10 cellular contexts compared by ENCODE assay signal in genomic region chr16:70696952-70697600, GRCh38. TPM values are rescaled to one million over a fixed set of nuclear protein-coding genes. Genes with fewer than 3 reads are reported as not detected.
DNase-seq lines count a peak whose midpoint lies in the region; ATAC-seq and TF ChIP-seq lines count a peak whose summit lies in the region.
"Had no signal": no experiment of that assay in that cellular context is flagged by ENCODE, and none has a peak within 500 bp of the region (broad histone marks: within the 10 kb centered on the region; RNA-seq: fewer than 3 reads in every experiment).

No MANE protein-coding gene starts in this region.

- ATAC-seq in activated T-cell treated with anti-CD3 and anti-CD28 coated beads, Interleukin-2, amount 50 U/mL, for 4 hours = peak; percentile 66 to 72
- peak; percentile 76 to 77 for ATAC-seq in lower lobe of right lung

- intact Hi-C loops in lower lobe of right lung (cut with DNase I) = no loop called here
- intact Hi-C loops in activated T-helper 2 cell treated with anti-CD3 and anti-CD28 coated beads, Interferon-gamma antibody, Interleukin-2, Interleukin-4, amounts not matched to agents 10 μg/mL and 5 μg/mL and 100 μg/mL, durations not matched to agents 14 hours and 24 hours and 36 hours (cut with micrococcal nuclease) = no loop called here

- DNase-seq in activated T-cell treated with anti-CD3 and anti-CD28 coated beads, Interleukin-2, amount 50 U/mL, for 4 hours = no peak
- DNase-seq in activated T-cell treated with anti-CD3 and anti-CD28 coated beads for 4 hours = no peak
- peak; percentile 61 for DNase-seq in activated naive CD8-positive, alpha-beta T cell treated with anti-CD3 and anti-CD28 coated beads for 36 hours
- peak; percentile 78 for DNase-seq in lower lobe of right lung
- DNase-seq in tibial nerve (ENCODE audit: low spot score in 2 of 2) = no peak
- DNase-seq in NCI-H1092 treated with DMSO at 0.1 percent for 48 hours (lab: John Stamatoyannopoulos, UW) = no peak
- no peak for DNase-seq in AG08395 (ENCODE audit: low spot score)
- DNase-seq in activated T-helper 2 cell treated with anti-CD3 and anti-CD28 coated beads, Interferon-gamma antibody, Interleukin-2, Interleukin-4, amounts not matched to agents 10 μg/mL and 5 μg/mL and 100 μg/mL, durations not matched to agents 14 hours and 24 hours and 36 hours (ENCODE audit: low spot score) = no peak

- H3K27me3 ChIP-seq in lower lobe of right lung (ENCODE audit: low read depth) (no peaks in the 10 kb centered on the region), tibial nerve (no peaks in the 10 kb centered on the region)

- H3K4me1 ChIP-seq in lower lobe of right lung (peaks cover 80% of the 10 kb centered on the region), tibial nerve (peaks cover 8 to 97% (median 64%) of the 10 kb centered on the region in 4 donors)

- TF ChIP-seq CTCF in lower lobe of right lung (IDR thresholded peaks at IDR 0.05) (no peak), tibial nerve (IDR thresholded peaks at IDR 0.05) (no peak)

- H3K27me3 Mint-ChIP-seq in activated T-cell treated with anti-CD3 and anti-CD28 coated beads, Interleukin-2, amount 50 U/mL, for 4 hours (ENCODE audit: low read depth) = no peaks in the 10 kb centered on the region
- no peaks in the 10 kb centered on the region for H3K27me3 Mint-ChIP-seq in activated naive CD8-positive, alpha-beta T cell treated with anti-CD3 and anti-CD28 coated beads for 36 hours
- no peaks in the 10 kb centered on the region for H3K27me3 Mint-ChIP-seq in activated T-helper 2 cell treated with anti-CD3 and anti-CD28 coated beads, Interferon-gamma antibody, Interleukin-2, Interleukin-4, amounts not matched to agents 10 μg/mL and 5 μg/mL and 100 μg/mL, durations not matched to agents 14 hours and 24 hours and 36 hours (ENCODE audit: low read depth)
- H3K27me3 Mint-ChIP-seq: B cell had no signal

- H3K27ac Mint-ChIP-seq in activated naive CD8-positive, alpha-beta T cell treated with anti-CD3 and anti-CD28 coated beads for 36 hours = peak overlapping the region; percentile 84
- H3K27ac Mint-ChIP-seq in activated T-helper 2 cell treated with anti-CD3 and anti-CD28 coated beads, Interferon-gamma antibody, Interleukin-2, Interleukin-4, amounts not matched to agents 10 μg/mL and 5 μg/mL and 100 μg/mL, durations not matched to agents 14 hours and 24 hours and 36 hours = no peak overlapping the region
- H3K27ac Mint-ChIP-seq: B cell had no signal

- no peak for TF ChIP-seq POLR2A in tibial nerve (IDR thresholded peaks at IDR 0.05)

- no peak overlapping the region for H3K4me3 Mint-ChIP-seq in activated T-cell treated with anti-CD3 and anti-CD28 coated beads, Interleukin-2, amount 50 U/mL, for 4 hours
- peak overlapping the region; percentile 60 for H3K4me3 Mint-ChIP-seq in activated naive CD8-positive, alpha-beta T cell treated with anti-CD3 and anti-CD28 coated beads for 36 hours
- H3K4me3 Mint-ChIP-seq in activated T-helper 2 cell treated with anti-CD3 and anti-CD28 coated beads, Interferon-gamma antibody, Interleukin-2, Interleukin-4, amounts not matched to agents 10 μg/mL and 5 μg/mL and 100 μg/mL, durations not matched to agents 14 hours and 24 hours and 36 hours (ENCODE audit: low read depth) = no peak overlapping the region
- H3K4me3 Mint-ChIP-seq: B cell had no signal

- peak overlapping the region; percentile 75 for H3K27ac ChIP-seq in lower lobe of right lung
- peak overlapping the region; percentile 31 to 92 (median 66) for H3K27ac ChIP-seq in tibial nerve

- WGBS in tibial nerve, 2 donors = 61% methylated on average over 19 of the region's 19 CpGs

- H3K4me3 ChIP-seq in lower lobe of right lung (no peak overlapping the region), tibial nerve (no peak overlapping the region)

- TF ChIP-seq EP300 in tibial nerve (IDR thresholded peaks at IDR 0.05) = no peak

- peaks cover 18% of the 10 kb centered on the region for H3K36me3 ChIP-seq in lower lobe of right lung
- peaks cover 0 to 3% (median 0%) of the 10 kb centered on the region in 3 donors for H3K36me3 ChIP-seq in tibial nerve

- H3K9me3 Mint-ChIP-seq in activated T-cell treated with anti-CD3 and anti-CD28 coated beads, Interleukin-2, amount 50 U/mL, for 4 hours = no peaks in the 10 kb centered on the region
- H3K9me3 Mint-ChIP-seq in activated naive CD8-positive, alpha-beta T cell treated with anti-CD3 and anti-CD28 coated beads for 36 hours = no peaks in the 10 kb centered on the region
- no peaks in the 10 kb centered on the region for H3K9me3 Mint-ChIP-seq in activated T-helper 2 cell treated with anti-CD3 and anti-CD28 coated beads, Interferon-gamma antibody, Interleukin-2, Interleukin-4, amounts not matched to agents 10 μg/mL and 5 μg/mL and 100 μg/mL, durations not matched to agents 14 hours and 24 hours and 36 hours

- H3K36me3 Mint-ChIP-seq in activated T-cell treated with anti-CD3 and anti-CD28 coated beads, Interleukin-2, amount 50 U/mL, for 4 hours (ENCODE audit: insufficient read depth) = peaks cover 12% of the 10 kb centered on the region
- peaks cover 1% of the 10 kb centered on the region for H3K36me3 Mint-ChIP-seq in activated naive CD8-positive, alpha-beta T cell treated with anti-CD3 and anti-CD28 coated beads for 36 hours
- H3K36me3 Mint-ChIP-seq in activated T-helper 2 cell treated with anti-CD3 and anti-CD28 coated beads, Interferon-gamma antibody, Interleukin-2, Interleukin-4, amounts not matched to agents 10 μg/mL and 5 μg/mL and 100 μg/mL, durations not matched to agents 14 hours and 24 hours and 36 hours (ENCODE audit: low read depth) = no peaks in the 10 kb centered on the region

- peaks cover 16% of the 10 kb centered on the region for H3K4me1 Mint-ChIP-seq in activated T-cell treated with anti-CD3 and anti-CD28 coated beads, Interleukin-2, amount 50 U/mL, for 4 hours (ENCODE audit: low read depth)
- peaks cover 34% of the 10 kb centered on the region for H3K4me1 Mint-ChIP-seq in activated naive CD8-positive, alpha-beta T cell treated with anti-CD3 and anti-CD28 coated beads for 36 hours
- H3K4me1 Mint-ChIP-seq in activated T-helper 2 cell treated with anti-CD3 and anti-CD28 coated beads, Interferon-gamma antibody, Interleukin-2, Interleukin-4, amounts not matched to agents 10 μg/mL and 5 μg/mL and 100 μg/mL, durations not matched to agents 14 hours and 24 hours and 36 hours (ENCODE audit: low read depth) = peaks cover 12% of the 10 kb centered on the region
- H3K4me1 Mint-ChIP-seq: B cell had no signal

- H3K9me3 ChIP-seq in lower lobe of right lung = no peaks in the 10 kb centered on the region
- H3K9me3 ChIP-seq in tibial nerve = no peaks in the 10 kb centered on the region

RNA-seq across cellular contexts. Expression of gene MTSS2, which starts 11.2 kb away (rescaled TPM):
- total RNA-seq in activated T-cell treated with anti-CD3 and anti-CD28 coated beads, Interleukin-2, amount 50 U/mL, for 4 hours = 1 to 10 TPM; 1.9 to 7.3 (median 4.3) TPM
- total RNA-seq in activated naive CD8-positive, alpha-beta T cell treated with anti-CD3 and anti-CD28 coated beads for 36 hours = 1 to 10 TPM; 6.9 to 9.2 TPM
- total RNA-seq in lower lobe of right lung (60.8 TPM), tibial nerve (10 to 100 TPM; 24.1 to 40.6 (median 35.4) TPM)
- total RNA-seq in activated T-helper 2 cell treated with anti-CD3 and anti-CD28 coated beads, Interferon-gamma antibody, Interleukin-2, Interleukin-4, amounts not matched to agents 10 μg/mL and 5 μg/mL and 100 μg/mL, durations not matched to agents 14 hours and 24 hours and 36 hours = 1.3 TPM in 2 replicates

RNA-seq across cellular contexts. Expression of gene IL34, which starts 50.7 kb away (rescaled TPM):
- under 1 TPM; 0.13 to 0.24 (median 0.13) TPM for total RNA-seq in activated T-cell treated with anti-CD3 and anti-CD28 coated beads, Interleukin-2, amount 50 U/mL, for 4 hours
- total RNA-seq in activated naive CD8-positive, alpha-beta T cell treated with anti-CD3 and anti-CD28 coated beads for 36 hours = under 1 TPM in 1 of 2 experiments, not detected in 1; 0.22 TPM
- total RNA-seq in lower lobe of right lung (2.6 TPM), tibial nerve (10 to 100 TPM; 49.6 to 89.4 (median 60.9) TPM)
- 0.28 TPM in 1 of 2 replicates, not detected in the other for total RNA-seq in activated T-helper 2 cell treated with anti-CD3 and anti-CD28 coated beads, Interferon-gamma antibody, Interleukin-2, Interleukin-4, amounts not matched to agents 10 μg/mL and 5 μg/mL and 100 μg/mL, durations not matched to agents 14 hours and 24 hours and 36 hours
- total RNA-seq: B cell, HT1080 had no signal

Comparison
In these comparisons a context has a peak if more than half of its experiments do, and no peak if none do; other contexts are left out.
1. DNase-seq: peak in activated naive CD8-positive, alpha-beta T cell treated with anti-CD3 and anti-CD28 coated beads for 36 hours (single experiment) and lower lobe of right lung (single experiment); none in activated T-cell treated with anti-CD3 and anti-CD28 coated beads, Interleukin-2, amount 50 U/mL, for 4 hours (single experiment), activated T-cell treated with anti-CD3 and anti-CD28 coated beads for 4 hours (single experiment), tibial nerve (0 of 2), NCI-H1092 treated with DMSO at 0.1 percent for 48 hours (single experiment), AG08395 (single experiment) and activated T-helper 2 cell treated with anti-CD3 and anti-CD28 coated beads, Interferon-gamma antibody, Interleukin-2, Interleukin-4, amounts not matched to agents 10 μg/mL and 5 μg/mL and 100 μg/mL, durations not matched to agents 14 hours and 24 hours and 36 hours (single experiment).
2. RNA of gene IL34, which starts 50.7 kb away (total RNA-seq): 49.6 to 89.4 TPM in tibial nerve; 2.6 TPM in lower lobe of right lung (single experiment), 0.22 TPM in activated naive CD8-positive, alpha-beta T cell treated with anti-CD3 and anti-CD28 coated beads for 36 hours, 0.13 to 0.24 TPM in activated T-cell treated with anti-CD3 and anti-CD28 coated beads, Interleukin-2, amount 50 U/mL, for 4 hours and 0.28 TPM in activated T-helper 2 cell treated with anti-CD3 and anti-CD28 coated beads, Interferon-gamma antibody, Interleukin-2, Interleukin-4, amounts not matched to agents 10 μg/mL and 5 μg/mL and 100 μg/mL, durations not matched to agents 14 hours and 24 hours and 36 hours; every median in the first group is over 10 times any median in the second.